In the genomic region with DNA sequence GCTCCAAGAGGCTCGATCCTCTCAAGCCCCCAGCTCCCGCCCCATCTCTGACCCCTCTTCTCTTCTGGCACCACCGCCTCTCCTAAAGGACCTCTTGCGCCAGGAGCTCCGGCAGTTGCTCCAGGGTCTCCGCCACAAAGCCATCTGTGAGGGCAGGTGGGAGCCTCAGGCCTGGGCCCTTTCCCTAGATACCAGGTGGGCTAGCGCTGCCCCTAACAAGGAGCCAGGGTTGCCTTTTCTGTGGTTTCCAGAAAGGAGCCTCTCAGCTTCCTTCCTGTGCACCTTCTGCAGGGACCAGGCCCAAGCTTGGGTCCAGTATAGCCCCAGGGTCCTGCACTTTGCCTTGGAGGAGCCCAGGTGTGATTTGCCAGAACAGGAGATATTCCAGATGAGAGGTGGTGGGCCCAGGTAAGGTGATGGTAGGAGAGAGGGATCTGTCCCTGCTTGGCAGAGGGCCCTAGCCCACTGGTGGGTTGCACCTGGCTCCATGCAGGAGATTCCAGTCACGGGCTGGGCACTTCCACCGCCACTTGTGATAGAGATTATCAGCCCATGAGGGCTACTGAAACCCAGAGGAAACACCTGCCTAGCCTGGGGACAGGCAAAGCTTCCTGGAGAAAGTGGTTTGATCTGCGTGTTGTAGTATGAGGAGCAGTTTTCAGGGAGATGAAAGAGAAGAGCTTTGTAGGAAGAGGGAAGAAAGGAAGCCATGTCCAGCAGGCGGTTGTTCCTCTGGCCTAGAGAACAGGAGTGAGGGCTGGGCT, we compare ENCODE assay signal across 8 cellular contexts. TPM values are rescaled to one million over a fixed set of nuclear protein-coding genes. Genes with fewer than 3 reads are reported as not detected.
DNase-seq lines count a peak whose midpoint lies in the region; ATAC-seq and TF ChIP-seq lines count a peak whose summit lies in the region.

No MANE protein-coding gene starts in this region.

- intact Hi-C loops in CD4-positive, alpha-beta T cell (cut with DNase I, micrococcal nuclease): loop anchor here in 1 of 2 experiments (5.0 kb wide), 1 partner anchor 40 kb away; a partner anchor contains a TSS
- intact Hi-C loops in dorsolateral prefrontal cortex (cut with DNase I): no loop called here

- H3K4me3 Mint-ChIP-seq in CD4-positive, alpha-beta T cell: peak overlapping the region; percentile 95
- H3K4me3 Mint-ChIP-seq in neural crest cell: peak overlapping the region; percentile 89

- no peak for TF ChIP-seq CTCF in CD4-positive, alpha-beta T cell (IDR thresholded peaks at IDR 0.05)
- TF ChIP-seq CTCF in dorsolateral prefrontal cortex (IDR thresholded peaks at IDR 0.05 in 54 of 56, conservative IDR thresholded peaks at IDR 0.05 in 2 of 56; ENCODE audit: low read depth in 1 of 56, partially characterized antibody in 56 of 56): no peak
- no peak for TF ChIP-seq CTCF in neural crest cell (conservative IDR thresholded peaks at IDR 0.05)

- H3K36me3 Mint-ChIP-seq in CD4-positive, alpha-beta T cell (ENCODE audit: low read depth): no peaks in the 10 kb centered on the region
- no peaks in the 10 kb centered on the region for H3K36me3 Mint-ChIP-seq in neural crest cell (ENCODE audit: low read depth)

- H3K9me3 Mint-ChIP-seq in CD4-positive, alpha-beta T cell: no peaks in the 10 kb centered on the region
- H3K9me3 Mint-ChIP-seq in neural crest cell: no peaks in the 10 kb centered on the region

- no peak for DNase-seq in CD4-positive, alpha-beta T cell
- peak; percentile 42 for DNase-seq in NCI-H2029 treated with DMSO at 0.1 percent for 48 hours (lab: John Stamatoyannopoulos, UW)
- no peak for DNase-seq in dorsolateral prefrontal cortex
- DNase-seq in neural crest cell (ENCODE audit: low read depth, low spot score): no peak
- DNase-seq in MV-4-11 (lab: John Stamatoyannopoulos, UW): no peak
- no peak for DNase-seq in globus pallidus (ENCODE audit: low spot score)

- POLR2A ChIA-PET in CD4-positive, alpha-beta T cell (lab: Charles Lee): interaction anchor here (0.6 to 0.9 kb wide), 3 partner anchors 17 to 1364 kb away, joined by 3 to 4 read pairs (median 4); a partner anchor contains a TSS

- H3K27ac ChIP-seq in CD4-positive, alpha-beta T cell (ENCODE audit: low read depth, low read length): no peak overlapping the region
- peak overlapping the region in 49 of 59 donors; percentile 1 to 85 (median 61) for H3K27ac ChIP-seq in dorsolateral prefrontal cortex

- no peaks in the 10 kb centered on the region for H3K9me3 ChIP-seq in CD4-positive, alpha-beta T cell (ENCODE audit: control insufficient read depth, low read length)

- no peak overlapping the region for H3K27ac Mint-ChIP-seq in CD4-positive, alpha-beta T cell
- peak overlapping the region; percentile 83 for H3K27ac Mint-ChIP-seq in neural crest cell (ENCODE audit: unreplicated experiment)

- no peak for ATAC-seq in CD4-positive, alpha-beta T cell (ENCODE audit: poor library complexity)
- no peak for ATAC-seq in HG03378 (IDR thresholded peaks at IDR 0.05; ENCODE audit: unreplicated experiment)
- no peak for ATAC-seq in HG03108 (IDR thresholded peaks at IDR 0.05; ENCODE audit: unreplicated experiment)

- no peaks in the 10 kb centered on the region for H3K27me3 ChIP-seq in CD4-positive, alpha-beta T cell (ENCODE audit: control insufficient read depth, insufficient read depth, low read length)
- H3K27me3 ChIP-seq in dorsolateral prefrontal cortex: no peaks in the 10 kb centered on the region

- H3K27me3 Mint-ChIP-seq in CD4-positive, alpha-beta T cell: no peaks in the 10 kb centered on the region
- peaks cover 4% of the 10 kb centered on the region for H3K27me3 Mint-ChIP-seq in neural crest cell (ENCODE audit: low read depth)

- H3K4me1 Mint-ChIP-seq in CD4-positive, alpha-beta T cell (ENCODE audit: low read depth): peaks cover 16% of the 10 kb centered on the region
- peaks cover 23% of the 10 kb centered on the region for H3K4me1 Mint-ChIP-seq in neural crest cell

- CTCF ChIA-PET in CD4-positive, alpha-beta T cell (lab: Charles Lee): interaction anchor here (1.3 to 2.9 kb wide), 3 partner anchors 17 to 58 kb away, joined by 4 to 10 read pairs (median 5); a partner anchor contains a TSS

- H3K4me3 ChIP-seq in dorsolateral prefrontal cortex: peak overlapping the region; percentile 42 to 85 (median 74)

RNA-seq across cellular contexts. Expression of a gene that starts 1.0 kb away (rescaled TPM):
- total RNA-seq in CD4-positive, alpha-beta T cell: 1 to 10 TPM in 1 of 2 experiments, under 1 TPM in 1; 0.98 to 1.4 TPM
- 10 to 100 TPM in 119 of 120 experiments, 1 to 10 TPM in 1; 9.0 to 34.0 (median 18.6) TPM for total RNA-seq in dorsolateral prefrontal cortex
- total RNA-seq in neural crest cell: 4.9 and 5.5 TPM in 2 replicates

RNA-seq across cellular contexts. Expression of a gene that starts 13.4 kb away (rescaled TPM):
- total RNA-seq in CD4-positive, alpha-beta T cell: under 1 TPM; 0.22 to 0.34 TPM
- total RNA-seq in dorsolateral prefrontal cortex (10 to 100 TPM; 33.5 to 97.8 (median 48.8) TPM), neural crest cell (88.7 and 91.8 TPM in 2 replicates)

RNA-seq across cellular contexts. Expression of a gene that starts 17.7 kb away (rescaled TPM):
- total RNA-seq in CD4-positive, alpha-beta T cell: 10 to 100 TPM; 42.9 to 47.0 TPM
- total RNA-seq in dorsolateral prefrontal cortex (100 to 1,000 TPM; 112 to 276 (median 202) TPM), neural crest cell (125 and 129 TPM in 2 replicates)

RNA-seq across cellular contexts. Expression of a gene that starts 22.6 kb away (rescaled TPM):
- total RNA-seq in CD4-positive, alpha-beta T cell: 10 to 100 TPM; 10.3 to 12.0 TPM
- total RNA-seq in dorsolateral prefrontal cortex: 10 to 100 TPM; 12.0 to 31.1 (median 20.7) TPM
- total RNA-seq in neural crest cell: 32.7 and 34.4 TPM in 2 replicates

RNA-seq across cellular contexts. Expression of a gene that starts 38.8 kb away (rescaled TPM):
- total RNA-seq in CD4-positive, alpha-beta T cell: under 1 TPM in 1 of 2 experiments, not detected in 1; 0.17 TPM
- 10 to 100 TPM; 10.7 to 88.7 (median 26.9) TPM for total RNA-seq in dorsolateral prefrontal cortex
- total RNA-seq in neural crest cell: 20.9 and 22.8 TPM in 2 replicates

Comparison
In these comparisons a context has a peak if more than half of its experiments do, and no peak if none do; other contexts are left out.
1. RNA of a gene that starts 13.4 kb away (total RNA-seq): 88.7 to 91.8 TPM in neural crest cell and 33.5 to 97.8 TPM in dorsolateral prefrontal cortex; 0.22 to 0.34 TPM in CD4-positive, alpha-beta T cell; every median in the first group is over 10 times any median in the second.